In genomic region chrX:80648023-80648422, GRCh38 we compare ENCODE assay signal across 9 cellular contexts.
DNase-seq lines count a peak whose midpoint lies in the region; TF ChIP-seq lines count a peak whose summit lies in the region.
"Had no signal": no experiment of that assay in that cellular context is flagged by ENCODE, and none has a peak within 500 bp of the region (broad histone marks: within the 10 kb centered on the region; RNA-seq: fewer than 3 reads in every experiment).

No MANE protein-coding gene starts in this region.

- H3K36me3 Mint-ChIP-seq in nephron (ENCODE audit: low read depth), result no peaks in the 10 kb centered on the region
- no peaks in the 10 kb centered on the region for H3K36me3 Mint-ChIP-seq in activated CD4-positive, alpha-beta T cell treated with anti-CD3 and anti-CD28 coated beads, Interleukin-2, amount 10 ng/mL, durations not matched to agents 24 days and 14 days (ENCODE audit: low read depth)

- no peaks in the 10 kb centered on the region for H3K27me3 Mint-ChIP-seq in nephron (ENCODE audit: low read depth)
- peaks cover 5% of the 10 kb centered on the region for H3K27me3 Mint-ChIP-seq in activated CD4-positive, alpha-beta T cell treated with anti-CD3 and anti-CD28 coated beads, Interleukin-2, amount 10 ng/mL, durations not matched to agents 24 days and 14 days

- DNase-seq in GM03348 (ENCODE audit: low spot score) (peak; percentile 26), NAMALWA (ENCODE audit: low spot score) (peak; percentile 4), choroid plexus epithelial cell (ENCODE audit: low read depth) (peak; percentile 27), DMS79 (lab: John Stamatoyannopoulos, UW) (no peak), cortex of kidney (lab: John Stamatoyannopoulos, UW) (no peak), cerebellar nuclear complex (lab: John Stamatoyannopoulos, UW) (no peak)
- no peak for DNase-seq in activated CD4-positive, alpha-beta T cell treated with anti-CD3 and anti-CD28 coated beads, Interleukin-2, amount 10 ng/mL, durations not matched to agents 24 days and 14 days

- H3K4me3 ChIP-seq in choroid plexus epithelial cell (ENCODE audit: low read depth, low read length), result no peak overlapping the region
- H3K4me3 ChIP-seq: lung had no signal

- no peak overlapping the region for H3K4me3 Mint-ChIP-seq in nephron
- no peak overlapping the region for H3K4me3 Mint-ChIP-seq in activated CD4-positive, alpha-beta T cell treated with anti-CD3 and anti-CD28 coated beads, Interleukin-2, amount 10 ng/mL, durations not matched to agents 24 days and 14 days

- intact Hi-C loops in activated CD4-positive, alpha-beta T cell treated with anti-CD3 and anti-CD28 coated beads, Interleukin-2, amount 10 ng/mL, durations not matched to agents 24 days and 14 days (cut with micrococcal nuclease), result no loop called here

- no peaks in the 10 kb centered on the region for H3K4me1 Mint-ChIP-seq in nephron
- no peaks in the 10 kb centered on the region for H3K4me1 Mint-ChIP-seq in activated CD4-positive, alpha-beta T cell treated with anti-CD3 and anti-CD28 coated beads, Interleukin-2, amount 10 ng/mL, durations not matched to agents 24 days and 14 days

- TF ChIP-seq CTCF in choroid plexus epithelial cell (conservative IDR thresholded peaks at IDR 0.05; ENCODE audit: low read depth, low read length), result peak; percentile 57
- TF ChIP-seq CTCF in nephron (IDR thresholded peaks at IDR 0.05; ENCODE audit: unreplicated experiment in 3 of 3), result peak in 2 of 3 experiments; percentile 14 to 33

- H3K9me3 Mint-ChIP-seq in nephron, result peaks cover 13% of the 10 kb centered on the region
- no peaks in the 10 kb centered on the region for H3K9me3 Mint-ChIP-seq in activated CD4-positive, alpha-beta T cell treated with anti-CD3 and anti-CD28 coated beads, Interleukin-2, amount 10 ng/mL, durations not matched to agents 24 days and 14 days

- no peak overlapping the region for H3K27ac Mint-ChIP-seq in nephron
- no peak overlapping the region for H3K27ac Mint-ChIP-seq in activated CD4-positive, alpha-beta T cell treated with anti-CD3 and anti-CD28 coated beads, Interleukin-2, amount 10 ng/mL, durations not matched to agents 24 days and 14 days

Comparison
In these comparisons a context has a peak if more than half of its experiments do, and no peak if none do; other contexts are left out.
1. DNase-seq: peak in GM03348 (single experiment), NAMALWA (single experiment) and choroid plexus epithelial cell (single experiment); none in DMS79 (single experiment), cortex of kidney (single experiment), activated CD4-positive, alpha-beta T cell treated with anti-CD3 and anti-CD28 coated beads, Interleukin-2, amount 10 ng/mL, durations not matched to agents 24 days and 14 days (single experiment) and cerebellar nuclear complex (0 of 2).